8 cellular contexts compared by ENCODE assay signal in genomic region chr19:11378319-11379189, GRCh38. TPM values are rescaled to one million over a fixed set of nuclear protein-coding genes. Genes with fewer than 3 reads are reported as not detected.
DNase-seq lines count a peak whose midpoint lies in the region; ATAC-seq and TF ChIP-seq lines count a peak whose summit lies in the region.

No MANE protein-coding gene starts in this region.

- in situ Hi-C loops in astrocyte of the spinal cord (cut with HindIII; ENCODE audit: low sequenced_read_pairs), result no loop called here

- TF ChIP-seq CTCF in astrocyte of the spinal cord (IDR thresholded peaks at IDR 0.05; ENCODE audit: low read depth, low read length), result peak; percentile 51

- peak; percentile 71 for DNase-seq in Right ventricle myocardium superior
- DNase-seq in Right ventricle myocardium inferior (ENCODE audit: missing footprints), result no peak
- DNase-seq in NCI-H69 (lab: John Stamatoyannopoulos, UW), result peak; percentile 50
- peak; percentile 85 for DNase-seq in astrocyte of the spinal cord (ENCODE audit: low read depth, low spot score)
- peak; percentile 87 for DNase-seq in kidney tubule cell (ENCODE audit: low spot score)
- DNase-seq in T-helper 9 cell, result no peak
- DNase-seq in NCI-H774 (lab: John Stamatoyannopoulos, UW), result no peak
- no peak for DNase-seq in NCI-H2107 treated with DMSO at 0.1 percent for 48 hours (lab: John Stamatoyannopoulos, UW; ENCODE audit: unreplicated experiment)

- H3K4me3 ChIP-seq in astrocyte of the spinal cord (ENCODE audit: low read depth, low read length), result no peak overlapping the region

- ATAC-seq in Right ventricle myocardium superior (ENCODE audit: poor library complexity) (no peak), Right ventricle myocardium inferior (no peak)

- intact Hi-C loops in Right ventricle myocardium superior (cut with DNase I) (no loop called here), Right ventricle myocardium inferior (cut with DNase I) (loop anchor here (5.0 kb wide), 1 partner anchor 69 kb away; no protein-coding TSS in a partner anchor)

RNA-seq across cellular contexts. Expression of gene SWSAP1, which starts 4.1 kb away (rescaled TPM):
- total RNA-seq in Right ventricle myocardium superior, result 1.2 TPM
- 1.9 TPM for total RNA-seq in Right ventricle myocardium inferior

RNA-seq across cellular contexts. Expression of gene EPOR, which starts 5.6 kb away (rescaled TPM):
- total RNA-seq in Right ventricle myocardium superior, result 9.2 TPM
- total RNA-seq in Right ventricle myocardium inferior, result 8.4 TPM

RNA-seq across cellular contexts. Expression of gene PLPPR2, which starts 23.3 kb away (rescaled TPM):
- 13.7 TPM for total RNA-seq in Right ventricle myocardium superior
- 17.7 TPM for total RNA-seq in Right ventricle myocardium inferior

RNA-seq across cellular contexts. Expression of gene CCDC159, which starts 32.2 kb away (rescaled TPM):
- total RNA-seq in Right ventricle myocardium superior (18.8 TPM), Right ventricle myocardium inferior (17.1 TPM)

RNA-seq across cellular contexts. Expression of gene TMEM205, which starts 32.5 kb away (rescaled TPM):
- total RNA-seq in Right ventricle myocardium superior, result 105 TPM
- 106 TPM for total RNA-seq in Right ventricle myocardium inferior

Comparison
In these comparisons a context has a peak if more than half of its experiments do, and no peak if none do; other contexts are left out.
1. DNase-seq: peak in Right ventricle myocardium superior (single experiment), NCI-H69 (single experiment), astrocyte of the spinal cord (single experiment) and kidney tubule cell (single experiment); none in Right ventricle myocardium inferior (single experiment), T-helper 9 cell (single experiment), NCI-H774 (single experiment) and NCI-H2107 treated with DMSO at 0.1 percent for 48 hours (single experiment).